Comparison of ENCODE assay signal across 7 cellular contexts in the genomic region with DNA sequence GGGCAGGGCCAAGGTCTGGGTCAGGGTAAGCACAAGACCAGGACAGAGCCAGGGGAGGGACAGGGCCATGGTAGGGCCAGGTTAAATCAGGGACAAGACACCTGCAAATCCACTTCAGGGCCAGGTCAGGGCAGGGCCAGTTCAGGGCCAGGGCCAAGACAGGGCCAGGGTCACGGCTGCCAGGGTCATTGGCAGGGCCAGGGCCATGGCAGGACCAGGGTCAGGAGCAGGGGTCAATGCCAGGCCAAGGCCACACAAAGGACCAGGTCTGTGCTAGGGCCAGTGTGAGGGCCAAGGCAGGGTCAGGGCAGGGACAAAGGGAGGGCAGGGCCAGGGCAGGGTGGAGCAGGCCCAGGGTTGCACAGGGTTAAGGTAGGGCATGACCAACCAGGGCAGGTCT.
DNase-seq lines count a peak whose midpoint lies in the region; ATAC-seq and TF ChIP-seq lines count a peak whose summit lies in the region.
"Not testable (repeated sequence)": the region's sequence is repeated elsewhere in the genome, so short reads cannot be mapped to it uniquely, and the experiment has no call there.

No MANE protein-coding gene starts in this region.

- not testable (repeated sequence) for TF ChIP-seq EP300 in suprapubic skin (IDR thresholded peaks at IDR 0.05)

- H3K36me3 Mint-ChIP-seq in activated CD8-positive, alpha-beta memory T cell treated with anti-CD3 and anti-CD28 coated beads, Interleukin-2, amount 10 ng/mL, durations not matched to agents 7 days and 5 days: not testable (repeated sequence)

- H3K27me3 ChIP-seq in left ventricle myocardium inferior (ENCODE audit: low read depth); lower lobe of right lung (ENCODE audit: low read depth); suprapubic skin: not testable (repeated sequence)

- WGBS in suprapubic skin: no CpG with 5 or more reads among the region's 1 CpG

- not testable (repeated sequence) for H3K9me3 ChIP-seq in left ventricle myocardium inferior (replicated peaks); lower lobe of right lung; suprapubic skin

- not testable (repeated sequence) for TF ChIP-seq CTCF in left ventricle myocardium inferior (IDR thresholded peaks at IDR 0.05; ENCODE audit: borderline replicate concordance); lower lobe of right lung (IDR thresholded peaks at IDR 0.05); suprapubic skin (IDR thresholded peaks at IDR 0.05)

- peak; percentile 21 for DNase-seq in activated CD8-positive, alpha-beta memory T cell treated with anti-CD3 and anti-CD28 coated beads, Interleukin-2, amount 10 ng/mL, durations not matched to agents 7 days and 5 days
- DNase-seq in Right ventricle myocardium inferior (ENCODE audit: missing footprints): peak; percentile 68
- peak; percentile 10 for DNase-seq in left ventricle myocardium inferior
- DNase-seq in islet precursor cell: peak; percentile 10
- peak; percentile 42 for DNase-seq in lower lobe of right lung
- DNase-seq in posterior vena cava (ENCODE audit: low spot score): peak; percentile 50
- peak; percentile 38 to 50 for DNase-seq in suprapubic skin (ENCODE audit: low spot score in 2 of 2)

- H3K27me3 Mint-ChIP-seq in activated CD8-positive, alpha-beta memory T cell treated with anti-CD3 and anti-CD28 coated beads, Interleukin-2, amount 10 ng/mL, durations not matched to agents 7 days and 5 days: not testable (repeated sequence)

- ATAC-seq in activated CD8-positive, alpha-beta memory T cell treated with anti-CD3 and anti-CD28 coated beads, Interleukin-2, amount 10 ng/mL, durations not matched to agents 7 days and 5 days; Right ventricle myocardium inferior; lower lobe of right lung: not testable (repeated sequence)

- not testable (repeated sequence) for H3K4me3 ChIP-seq in left ventricle myocardium inferior, lower lobe of right lung, suprapubic skin

- TF ChIP-seq POLR2A in suprapubic skin (IDR thresholded peaks at IDR 0.05): not testable (repeated sequence)

- H3K4me1 ChIP-seq in left ventricle myocardium inferior, lower lobe of right lung, suprapubic skin: not testable (repeated sequence)

- H3K4me3 Mint-ChIP-seq in activated CD8-positive, alpha-beta memory T cell treated with anti-CD3 and anti-CD28 coated beads, Interleukin-2, amount 10 ng/mL, durations not matched to agents 7 days and 5 days: not testable (repeated sequence)

- H3K9me3 Mint-ChIP-seq in activated CD8-positive, alpha-beta memory T cell treated with anti-CD3 and anti-CD28 coated beads, Interleukin-2, amount 10 ng/mL, durations not matched to agents 7 days and 5 days (ENCODE audit: low read depth): not testable (repeated sequence)

- not testable (repeated sequence) for H3K4me1 Mint-ChIP-seq in activated CD8-positive, alpha-beta memory T cell treated with anti-CD3 and anti-CD28 coated beads, Interleukin-2, amount 10 ng/mL, durations not matched to agents 7 days and 5 days

- H3K36me3 ChIP-seq in left ventricle myocardium inferior, lower lobe of right lung, suprapubic skin: not testable (repeated sequence)

- H3K27ac ChIP-seq in left ventricle myocardium inferior (replicated peaks); lower lobe of right lung; suprapubic skin: not testable (repeated sequence)

- CTCF ChIA-PET in activated CD8-positive, alpha-beta memory T cell treated with anti-CD3 and anti-CD28 coated beads, Interleukin-2, amount 10 ng/mL, durations not matched to agents 7 days and 5 days (lab: Charles Lee): not testable (repeated sequence)

- intact Hi-C loops in Right ventricle myocardium inferior (cut with DNase I); left ventricle myocardium inferior (cut with micrococcal nuclease); lower lobe of right lung (cut with DNase I); posterior vena cava (cut with DNase I): not testable (repeated sequence)

- H3K27ac Mint-ChIP-seq in activated CD8-positive, alpha-beta memory T cell treated with anti-CD3 and anti-CD28 coated beads, Interleukin-2, amount 10 ng/mL, durations not matched to agents 7 days and 5 days: not testable (repeated sequence)

Comparison
In these comparisons a context has a peak if more than half of its experiments do, and no peak if none do; other contexts are left out.
1. DNase-seq: peak in every context shown above with its lines; median percentile 68 in Right ventricle myocardium inferior; 50 in posterior vena cava; 44 in suprapubic skin; 42 in lower lobe of right lung; 21 in activated CD8-positive, alpha-beta memory T cell treated with anti-CD3 and anti-CD28 coated beads, Interleukin-2, amount 10 ng/mL, durations not matched to agents 7 days and 5 days; 10 in left ventricle myocardium inferior; 10 in islet precursor cell.